In the genomic region with DNA sequence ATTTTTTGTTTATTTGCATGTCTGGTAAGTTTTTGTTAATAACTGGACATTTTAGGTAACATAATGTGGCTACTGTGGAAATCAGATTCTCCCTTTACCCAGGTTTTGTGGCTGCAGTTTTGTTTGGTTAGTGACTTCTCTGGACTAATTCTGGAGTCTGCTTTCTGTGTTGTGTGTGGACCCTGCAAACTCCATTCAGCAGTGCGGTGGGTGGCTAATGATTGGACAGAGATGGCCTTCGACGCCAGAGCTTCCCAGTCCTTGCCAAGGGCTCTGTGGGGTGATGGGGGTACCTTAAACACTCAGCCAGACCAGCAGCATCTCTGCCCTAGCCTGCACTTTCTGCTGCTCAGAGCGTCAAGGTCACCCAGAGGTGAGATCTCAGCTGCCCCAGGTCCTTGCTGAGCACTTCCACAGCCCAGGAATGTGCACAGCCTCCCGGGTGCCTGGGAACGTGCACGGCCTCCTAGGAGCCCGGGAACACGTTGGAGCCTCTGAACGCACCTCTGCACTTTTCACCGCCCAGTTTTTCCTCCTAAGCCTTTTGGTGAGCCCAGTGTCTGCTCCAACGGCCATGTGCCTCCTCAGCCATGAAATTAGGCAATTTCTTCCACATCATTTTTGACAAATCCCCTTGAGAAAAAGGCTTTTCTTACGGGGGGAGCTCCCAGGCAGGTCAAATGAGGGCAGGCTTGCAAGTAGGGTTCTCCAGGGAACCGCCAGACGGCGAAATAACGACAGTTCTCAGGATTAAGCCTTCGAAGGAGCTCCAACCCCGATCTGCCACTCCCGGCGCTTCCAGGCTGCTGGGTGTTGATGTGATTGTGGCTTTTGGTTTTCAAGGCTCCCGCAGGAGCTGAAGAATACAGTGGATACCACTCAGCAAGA, we compare ENCODE assay signal across 16 cellular contexts. TPM values are rescaled to one million over a fixed set of nuclear protein-coding genes. Genes with fewer than 3 reads are reported as not detected.
DNase-seq lines count a peak whose midpoint lies in the region; ATAC-seq and TF ChIP-seq lines count a peak whose summit lies in the region.
"Had no signal": no experiment of that assay in that cellular context is flagged by ENCODE, and none has a peak within 500 bp of the region (broad histone marks: within the 10 kb centered on the region; RNA-seq: fewer than 3 reads in every experiment).

No MANE protein-coding gene starts in this region.

- H3K9me3 ChIP-seq in body of pancreas (no peaks in the 10 kb centered on the region), muscle layer of colon (ENCODE audit: low read length) (no peaks in the 10 kb centered on the region), stomach (no peaks in the 10 kb centered on the region)
- H3K9me3 ChIP-seq: testis had no signal

- H3K27ac ChIP-seq in body of pancreas: peak overlapping the region in 3 of 4 donors; percentile 85 to 97 (median 93)
- peak overlapping the region; percentile 26 for H3K27ac ChIP-seq in muscle layer of colon (ENCODE audit: low read depth, low read length)
- H3K27ac ChIP-seq in stomach: peak overlapping the region in 4 of 5 donors; percentile 7 to 76 (median 60)
- H3K27ac ChIP-seq: testis had no signal

- POLR2A ChIA-PET in GM10248 (lab: Yijun Ruan, JAX): no interaction called here

- WGBS in body of pancreas, 2 donors: 70 to 76% methylated on average over 21 to 22 of the region's 22 CpGs
- 56 to 81% (median 72%) methylated on average over 22 of the region's 22 CpGs for WGBS in stomach, 5 donors

- TF ChIP-seq CTCF in body of pancreas (IDR thresholded peaks at IDR 0.05) (no peak), stomach (IDR thresholded peaks at IDR 0.05) (no peak), GM10248 (IDR thresholded peaks at IDR 0.05; ENCODE audit: control extremely low read depth, extremely low read depth, low read depth, missing control alignments) (no peak)

- TF ChIP-seq EP300 in stomach (IDR thresholded peaks at IDR 0.05): no peak

- no peaks in the 10 kb centered on the region for H3K27me3 ChIP-seq in body of pancreas
- no peaks in the 10 kb centered on the region for H3K27me3 ChIP-seq in muscle layer of colon (ENCODE audit: control insufficient read depth in 1 of 2, insufficient read depth in 2 of 2, low read length in 2 of 2)
- no peaks in the 10 kb centered on the region for H3K27me3 ChIP-seq in stomach
- H3K27me3 ChIP-seq: testis had no signal

- H3K4me1 ChIP-seq in body of pancreas (peaks cover 74% of the 10 kb centered on the region), muscle layer of colon (ENCODE audit: insufficient read depth, low read length) (peaks cover 41% of the 10 kb centered on the region), stomach (peaks cover 36 to 48% (median 48%) of the 10 kb centered on the region in 4 donors)

- H3K9ac ChIP-seq in muscle layer of colon (ENCODE audit: low read length): no peak overlapping the region

- H3K36me3 ChIP-seq in body of pancreas (replicated peaks in 1 of 2; ENCODE audit: insufficient read depth in 1 of 2, low read depth in 2 of 2) (no peaks in the 10 kb centered on the region), muscle layer of colon (ENCODE audit: insufficient read depth, low read length) (no peaks in the 10 kb centered on the region), stomach (no peaks in the 10 kb centered on the region)

- H3K4me3 ChIP-seq in body of pancreas: no peak overlapping the region
- no peak overlapping the region for H3K4me3 ChIP-seq in muscle layer of colon (ENCODE audit: low read depth in 1 of 2, low read length in 2 of 2)
- H3K4me3 ChIP-seq in stomach: no peak overlapping the region
- H3K4me3 ChIP-seq: testis had no signal

- ATAC-seq in body of pancreas (no peak), HG02938 (IDR thresholded peaks at IDR 0.05; ENCODE audit: unreplicated experiment) (no peak)
- ATAC-seq: left colon; naive thymus-derived CD8-positive, alpha-beta T cell had no signal

- no peak for TF ChIP-seq POLR2A in body of pancreas (IDR thresholded peaks at IDR 0.05)
- TF ChIP-seq POLR2A in stomach (IDR thresholded peaks at IDR 0.05): no peak

- CTCF ChIA-PET in GM10248 (lab: Yijun Ruan, JAX): interaction anchor here (0.9 to 2.4 kb wide), 4 partner anchors 8 to 208 kb away, joined by 3 to 8 read pairs (median 4); no protein-coding TSS in a partner anchor

- intact Hi-C loops in body of pancreas (cut with DNase I) (no loop called here), stomach (cut with DNase I; ENCODE audit: low total_unique reads) (no loop called here)

- DNase-seq in LHCN-M2 (ENCODE audit: low read depth) (peak; percentile 31), body of pancreas (peak in 1 of 4 donors; percentile 25), stomach (no peak), HCEC 1CT (no peak), NCI-H146 treated with DMSO at 0.1 percent for 48 hours (lab: John Stamatoyannopoulos, UW; ENCODE audit: unreplicated experiment) (no peak), GM10248 (ENCODE audit: extremely low spot score) (no peak)
- DNase-seq: activated CD4-positive, CD25-positive, alpha-beta regulatory T cell; activated CD8-positive, alpha-beta memory T cell treated with anti-CD3 and anti-CD28 coated beads, Interleukin-2, amount 50 U/mL, for 48 hours; activated naive CD8-positive, alpha-beta T cell treated with anti-CD3 and anti-CD28 coated beads, Interleukin-2, amount 10 ng/mL, durations not matched to agents 7 days and 5 days; hippocampal formation; naive thymus-derived CD8-positive, alpha-beta T cell; NCI-H2081 treated with DMSO at 0.1 percent for 48 hours; testis had no signal

RNA-seq across cellular contexts. Expression of a gene that starts 35.2 kb away (rescaled TPM):
- total RNA-seq in LHCN-M2 (2014; rRNA removed) (3.1 and 3.3 TPM in 2 replicates), body of pancreas (10 to 100 TPM; 25.7 to 32.6 TPM), stomach (10 to 100 TPM in 3 of 5 donors, 1 to 10 TPM in 2; 4.1 to 21.6 (median 17.1) TPM)
- polyA plus RNA-seq in LHCN-M2 (2012): 3.7 TPM
- polyA plus RNA-seq in stomach: 10 to 100 TPM in 1 of 3 donors, 1 to 10 TPM in 2; 4.2 to 19.6 (median 7.0) TPM

RNA-seq across cellular contexts. Expression of a gene that starts 56.7 kb away (rescaled TPM):
- total RNA-seq in LHCN-M2 (2014; rRNA removed) (0.40 and 0.90 TPM in 2 replicates), body of pancreas (1 to 10 TPM; 2.0 to 4.2 TPM), stomach (1 to 10 TPM in 4 of 5 donors, under 1 TPM in 1; 0.89 to 5.8 (median 4.5) TPM)
- polyA plus RNA-seq in LHCN-M2 (2012): 0.05 TPM
- 10 to 100 TPM in 1 of 3 donors, 1 to 10 TPM in 2; 1.7 to 16.5 (median 2.0) TPM for polyA plus RNA-seq in stomach

Comparison
In these comparisons a context has a peak if more than half of its experiments do, and no peak if none do; other contexts are left out.
1. H3K27ac ChIP-seq: peak in every context shown above with its lines; median percentile 93 in body of pancreas; 60 in stomach; 26 in muscle layer of colon.